Comparison of ENCODE assay signal across 37 cellular contexts in the genomic region with DNA sequence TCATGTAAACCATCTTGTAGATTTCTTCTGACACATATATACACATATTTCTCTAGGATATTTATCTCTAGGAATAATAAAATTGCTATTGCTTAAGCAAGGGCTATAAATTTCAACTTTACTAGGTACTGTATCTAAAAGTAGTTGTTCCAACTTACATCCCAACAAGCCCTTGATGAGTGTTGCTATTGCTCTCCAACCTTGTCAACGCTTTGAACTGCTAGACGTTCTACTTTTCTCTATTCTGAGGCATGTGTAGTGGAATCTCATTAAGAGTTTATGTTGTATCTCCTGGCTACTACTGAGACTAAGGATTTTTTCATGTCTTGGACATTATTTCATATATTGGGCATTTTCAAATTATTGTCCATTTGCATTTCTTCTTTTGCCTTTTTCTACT.
"Had no signal": no experiment of that assay in that cellular context is flagged by ENCODE, and none has a peak within 500 bp of the region (broad histone marks: within the 10 kb centered on the region; RNA-seq: fewer than 3 reads in every experiment).

No MANE protein-coding gene starts in this region.

- DNase-seq: activated effector memory CD4-positive, alpha-beta T cell treated with anti-CD3 and anti-CD28 coated beads, Interleukin-2, amount 50 U/mL, for 16 hours; activated effector memory CD4-positive, alpha-beta T cell treated with Interleukin-2 at 50 U/mL for 16 hours; activated gamma-delta T cell; activated gamma-delta T cell treated with Interleukin-2 at 50 U/mL for 16 hours; activated naive CD4-positive, alpha-beta T cell; activated naive CD4-positive, alpha-beta T cell treated with anti-CD3 and anti-CD28 coated beads for 36 hours; activated naive CD4-positive, alpha-beta T cell treated with anti-CD3 and anti-CD28 coated beads, Interleukin-2, amount 10 ng/mL, durations not matched to agents 7 days and 5 days; activated naive CD4-positive, alpha-beta T cell treated with anti-CD3 and anti-CD28 coated beads, Interleukin-2, amount 50 U/mL, for 16 hours; activated naive CD4-positive, alpha-beta T cell treated with Interleukin-2 at 50 U/mL for 16 hours; activated naive CD8-positive, alpha-beta T cell treated with anti-CD3 and anti-CD28 coated beads for 36 hours; activated naive CD8-positive, alpha-beta T cell treated with anti-CD3 and anti-CD28 coated beads, Interleukin-2, amount 10 ng/mL, durations not matched to agents 7 days and 5 days; activated naive CD8-positive, alpha-beta T cell treated with anti-CD3 and anti-CD28 coated beads, Interleukin-2, amount 50 U/mL, for 24 hours; activated T-cell treated with anti-CD3 and anti-CD28 coated beads, Interleukin-2, amount 50 U/mL, for 1 hour; activated T-cell treated with anti-CD3 and anti-CD28 coated beads, Interleukin-2, amount 50 U/mL, for 24 hours; activated T-cell treated with anti-CD3 and anti-CD28 coated beads, Interleukin-2, amount 50 U/mL, for 48 hours; activated T-cell treated with anti-CD3 and anti-CD28 coated beads, Interleukin-2, amount 50 U/mL, for 72 hours; adrenal gland; amniotic stem cell; amygdala; anterior cingulate cortex; aorta; body of pancreas; brain microvascular endothelial cell; caudate nucleus; central memory CD4-positive, alpha-beta T cell; cerebellar nuclear complex had no signal

- H3K36me3 Mint-ChIP-seq: activated naive CD4-positive, alpha-beta T cell treated with anti-CD3 and anti-CD28 coated beads, Interleukin-2, amount 10 ng/mL, durations not matched to agents 7 days and 5 days; activated naive CD4-positive, alpha-beta T cell treated with anti-CD3 and anti-CD28 coated beads, Interleukin-2, amount 50 U/mL, for 24 hours; activated naive CD4-positive, alpha-beta T cell treated with anti-CD3 and anti-CD28 coated beads, Interleukin-2, amount 50 U/mL, for 72 hours; activated naive CD8-positive, alpha-beta T cell; activated naive CD8-positive, alpha-beta T cell treated with anti-CD3 and anti-CD28 coated beads for 36 hours; activated naive CD8-positive, alpha-beta T cell treated with anti-CD3 and anti-CD28 coated beads, Interleukin-2, amount 10 ng/mL, durations not matched to agents 7 days and 5 days; brain had no signal

- H3K4me1 ChIP-seq: adrenal gland, ascending aorta, body of pancreas, breast epithelium had no signal

- H3K4me3 Mint-ChIP-seq: activated naive CD4-positive, alpha-beta T cell treated with anti-CD3 and anti-CD28 coated beads for 36 hours; activated naive CD4-positive, alpha-beta T cell treated with anti-CD3 and anti-CD28 coated beads, Interleukin-2, amount 10 ng/mL, durations not matched to agents 7 days and 5 days; activated naive CD4-positive, alpha-beta T cell treated with anti-CD3 and anti-CD28 coated beads, Interleukin-2, amount 50 U/mL, for 24 hours; activated naive CD8-positive, alpha-beta T cell; activated naive CD8-positive, alpha-beta T cell treated with anti-CD3 and anti-CD28 coated beads for 36 hours; activated naive CD8-positive, alpha-beta T cell treated with anti-CD3 and anti-CD28 coated beads, Interleukin-2, amount 10 ng/mL, durations not matched to agents 7 days and 5 days; activated naive CD8-positive, alpha-beta T cell treated with anti-CD3 and anti-CD28 coated beads, Interleukin-2, amount 50 U/mL, for 24 hours; activated T-cell treated with anti-CD3 and anti-CD28 coated beads, Interleukin-2, amount 50 U/mL, for 24 hours; activated T-cell treated with anti-CD3 and anti-CD28 coated beads, Interleukin-2, amount 50 U/mL, for 72 hours; activated T-helper 1 cell treated with anti-CD3 and anti-CD28 coated beads, Interleukin-12 subunit alpha, Interleukin-12 subunit beta, Interleukin-2, Interleukin-4 antibody, amounts not matched to agents 30 ng/mL and 10 ng/mL and 1 ng/mL, durations not matched to agents 14 hours and 24 hours and 36 hours; activated T-helper 17 cell treated with anti-CD3 and anti-CD28 coated beads, Interleukin-2, amount 50 U/mL, for 72 hours; brain; central memory CD8-positive, alpha-beta T cell had no signal

- H3K36me3 ChIP-seq: adrenal gland, ascending aorta, brain microvascular endothelial cell, breast epithelium, cardiac muscle cell had no signal

- H3K9me3 ChIP-seq: adrenal gland, ascending aorta, body of pancreas, breast epithelium had no signal

- H3K27me3 ChIP-seq: adrenal gland, ascending aorta, body of pancreas, brain microvascular endothelial cell, breast epithelium, cardiac muscle cell had no signal

- H3K27me3 Mint-ChIP-seq: activated naive CD4-positive, alpha-beta T cell treated with anti-CD3 and anti-CD28 coated beads, Interleukin-2, amount 10 ng/mL, durations not matched to agents 7 days and 5 days; activated naive CD4-positive, alpha-beta T cell treated with anti-CD3 and anti-CD28 coated beads, Interleukin-2, amount 50 U/mL, for 24 hours; activated naive CD8-positive, alpha-beta T cell; activated naive CD8-positive, alpha-beta T cell treated with anti-CD3 and anti-CD28 coated beads for 36 hours; activated naive CD8-positive, alpha-beta T cell treated with anti-CD3 and anti-CD28 coated beads, Interleukin-2, amount 10 ng/mL, durations not matched to agents 7 days and 5 days; activated naive CD8-positive, alpha-beta T cell treated with anti-CD3 and anti-CD28 coated beads, Interleukin-2, amount 50 U/mL, for 24 hours; activated T-cell treated with anti-CD3 and anti-CD28 coated beads, Interleukin-2, amount 50 U/mL, for 24 hours; activated T-helper 17 cell treated with anti-CD3 and anti-CD28 coated beads, Interleukin-2, amount 50 U/mL, for 72 hours; brain; central memory CD8-positive, alpha-beta T cell had no signal

- H3K9me3 Mint-ChIP-seq: activated naive CD4-positive, alpha-beta T cell treated with anti-CD3 and anti-CD28 coated beads for 36 hours; activated naive CD4-positive, alpha-beta T cell treated with anti-CD3 and anti-CD28 coated beads, Interleukin-2, amount 10 ng/mL, durations not matched to agents 7 days and 5 days; activated naive CD4-positive, alpha-beta T cell treated with anti-CD3 and anti-CD28 coated beads, Interleukin-2, amount 50 U/mL, for 24 hours; activated naive CD4-positive, alpha-beta T cell treated with anti-CD3 and anti-CD28 coated beads, Interleukin-2, amount 50 U/mL, for 72 hours; activated naive CD8-positive, alpha-beta T cell treated with anti-CD3 and anti-CD28 coated beads for 36 hours; activated naive CD8-positive, alpha-beta T cell treated with anti-CD3 and anti-CD28 coated beads, Interleukin-2, amount 10 ng/mL, durations not matched to agents 7 days and 5 days; activated naive CD8-positive, alpha-beta T cell treated with anti-CD3 and anti-CD28 coated beads, Interleukin-2, amount 50 U/mL, for 24 hours; activated T-cell treated with anti-CD3 and anti-CD28 coated beads, Interleukin-2, amount 50 U/mL, for 24 hours; activated T-cell treated with anti-CD3 and anti-CD28 coated beads, Interleukin-2, amount 50 U/mL, for 72 hours; activated T-helper 1 cell treated with anti-CD3 and anti-CD28 coated beads, Interleukin-12 subunit alpha, Interleukin-12 subunit beta, Interleukin-2, Interleukin-4 antibody, amounts not matched to agents 30 ng/mL and 10 ng/mL and 1 ng/mL, durations not matched to agents 14 hours and 24 hours and 36 hours; activated T-helper 17 cell treated with anti-CD3 and anti-CD28 coated beads, Interleukin-2, amount 50 U/mL, for 72 hours; activated T-helper 2 cell treated with anti-CD3 and anti-CD28 coated beads, Interferon-gamma antibody, Interleukin-2, Interleukin-4, amounts not matched to agents 10 μg/mL and 5 μg/mL and 100 μg/mL, durations not matched to agents 14 hours and 24 hours and 36 hours; central memory CD8-positive, alpha-beta T cell had no signal

- H3K4me3 ChIP-seq: adrenal gland, ascending aorta, body of pancreas, breast epithelium, cardiac muscle cell had no signal

- H3K27ac ChIP-seq: adrenal gland, ascending aorta, body of pancreas, brain microvascular endothelial cell, breast epithelium, cardiac muscle cell had no signal

- H3K4me1 Mint-ChIP-seq: activated naive CD4-positive, alpha-beta T cell treated with anti-CD3 and anti-CD28 coated beads, Interleukin-2, amount 10 ng/mL, durations not matched to agents 7 days and 5 days; activated naive CD4-positive, alpha-beta T cell treated with anti-CD3 and anti-CD28 coated beads, Interleukin-2, amount 50 U/mL, for 24 hours; activated naive CD8-positive, alpha-beta T cell treated with anti-CD3 and anti-CD28 coated beads for 36 hours; activated naive CD8-positive, alpha-beta T cell treated with anti-CD3 and anti-CD28 coated beads, Interleukin-2, amount 10 ng/mL, durations not matched to agents 7 days and 5 days; activated naive CD8-positive, alpha-beta T cell treated with anti-CD3 and anti-CD28 coated beads, Interleukin-2, amount 50 U/mL, for 24 hours; activated T-helper 17 cell treated with anti-CD3 and anti-CD28 coated beads, Interleukin-2, amount 50 U/mL, for 72 hours; central memory CD8-positive, alpha-beta T cell had no signal

- ATAC-seq: activated naive CD4-positive, alpha-beta T cell treated with anti-CD3 and anti-CD28 coated beads, Interleukin-2, amount 50 U/mL, for 72 hours; activated naive CD8-positive, alpha-beta T cell treated with anti-CD3 and anti-CD28 coated beads, Interleukin-2, amount 50 U/mL, for 24 hours; activated T-cell treated with anti-CD3 and anti-CD28 coated beads, Interleukin-2, amount 50 U/mL, for 72 hours; activated T-helper 17 cell treated with anti-CD3 and anti-CD28 coated beads, Interleukin-2, amount 50 U/mL, for 72 hours; body of pancreas had no signal
